In genomic region chr19:1275260-1275975, GRCh38 we compare ENCODE assay signal across 8 cellular contexts. TPM values are rescaled to one million over a fixed set of nuclear protein-coding genes. Genes with fewer than 3 reads are reported as not detected.
DNase-seq lines count a peak whose midpoint lies in the region; ATAC-seq and TF ChIP-seq lines count a peak whose summit lies in the region.

Gene FAM174C (plus strand): TSS chr19:1275530. CDS start chr19:1275550, 20 bp downstream.

- peaks cover 96% of the 10 kb centered on the region for H3K36me3 Mint-ChIP-seq in activated T-helper 17 cell treated with anti-CD3 and anti-CD28 coated beads, Interleukin-2, amount 50 U/mL, for 72 hours (ENCODE audit: low read depth)
- peaks cover 7% of the 10 kb centered on the region for H3K36me3 Mint-ChIP-seq in natural killer cell

- H3K4me3 ChIP-seq in fibroblast of lung (replicated peaks in 1 of 4; ENCODE audit: control extremely low read depth in 1 of 4, insufficient read depth in 1 of 4, low read depth in 3 of 4, low read length in 4 of 4) = peak within 1 kb of the TSS; percentile 52 to 72 (median 63)

- POLR2A ChIA-PET in RWPE1 (lab: Yijun Ruan, JAX; ENCODE audit: low non-redundant PET) = no interaction called here

- peak within 1 kb of the TSS; percentile 85 for H3K9ac ChIP-seq in fibroblast of lung (ENCODE audit: insufficient read depth, low read length)

- no peaks in the 10 kb centered on the region for H3K27me3 ChIP-seq in fibroblast of lung (ENCODE audit: control insufficient read depth, insufficient read depth, low read length)

- H3K4me3 Mint-ChIP-seq in activated T-helper 17 cell treated with anti-CD3 and anti-CD28 coated beads, Interleukin-2, amount 50 U/mL, for 72 hours = peak within 1 kb of the TSS; percentile 87
- peak within 1 kb of the TSS; percentile 83 for H3K4me3 Mint-ChIP-seq in natural killer cell

- no peaks in the 10 kb centered on the region for H3K9me3 ChIP-seq in fibroblast of lung (ENCODE audit: control insufficient read depth, insufficient read depth, low read depth, low read length)

- peaks cover 52% of the 10 kb centered on the region for H3K36me3 ChIP-seq in fibroblast of lung (ENCODE audit: control insufficient read depth, insufficient read depth, low read length)

- intact Hi-C loops in natural killer cell (cut with micrococcal nuclease) = loop anchor here (10.0 kb wide), 1 partner anchor 219 kb away; the partner anchor contains the start of genes PCSK4 and REEP6

- H3K27ac ChIP-seq in RWPE1 (peak within 1 kb of the TSS; percentile 100), fibroblast of lung (ENCODE audit: insufficient read depth, low read length) (peak within 1 kb of the TSS; percentile 92)

- H3K4me1 Mint-ChIP-seq in activated T-helper 17 cell treated with anti-CD3 and anti-CD28 coated beads, Interleukin-2, amount 50 U/mL, for 72 hours = peaks cover 21% of the 10 kb centered on the region
- H3K4me1 Mint-ChIP-seq in natural killer cell = peaks cover 40 to 57% of the 10 kb centered on the region in 2 donors

- H3K4me2 ChIP-seq in fibroblast of lung (ENCODE audit: extremely low read depth, insufficient read depth, low read length) = peak within 1 kb of the TSS; percentile 93

- peaks cover 34% of the 10 kb centered on the region for H3K4me1 ChIP-seq in fibroblast of lung (ENCODE audit: control insufficient read depth, extremely low read depth, insufficient read depth, low read length)

- ATAC-seq in activated T-helper 17 cell treated with anti-CD3 and anti-CD28 coated beads, Interleukin-2, amount 50 U/mL, for 72 hours (replicated peaks) = peak; percentile 89
- peak; percentile 82 to 95 (median 85) for ATAC-seq in natural killer cell

- H4K20me1 ChIP-seq in fibroblast of lung (ENCODE audit: control insufficient read depth, extremely low read depth, insufficient read depth, low read length) = no peaks in the 10 kb centered on the region

- peak; percentile 99 for DNase-seq in Daoy (ENCODE audit: low read depth)
- DNase-seq in H4 (ENCODE audit: low spot score) = peak; percentile 95
- peak; percentile 96 for DNase-seq in LoVo (ENCODE audit: low spot score)
- DNase-seq in RWPE1 (ENCODE audit: low spot score) = peak; percentile 94
- peak; percentile 96 to 97 for DNase-seq in fibroblast of lung (ENCODE audit: low read depth in 2 of 2)
- DNase-seq in natural killer cell = peak; percentile 94
- DNase-seq in stimulated activated naive CD4-positive, alpha-beta T cell treated with Interleukin-2 at 50 U/mL for 16 hours (lab: John Stamatoyannopoulos, UW) = peak; percentile 96

- no peaks in the 10 kb centered on the region for H3K27me3 Mint-ChIP-seq in activated T-helper 17 cell treated with anti-CD3 and anti-CD28 coated beads, Interleukin-2, amount 50 U/mL, for 72 hours
- H3K27me3 Mint-ChIP-seq in natural killer cell (ENCODE audit: low read depth in 2 of 2) = no peaks in the 10 kb centered on the region

- no peaks in the 10 kb centered on the region for H3K9me3 Mint-ChIP-seq in activated T-helper 17 cell treated with anti-CD3 and anti-CD28 coated beads, Interleukin-2, amount 50 U/mL, for 72 hours
- H3K9me3 Mint-ChIP-seq in natural killer cell = no peaks in the 10 kb centered on the region

- H2AFZ ChIP-seq in fibroblast of lung (ENCODE audit: low read length) = no peak within 1 kb of the TSS

- no peak for TF ChIP-seq CTCF in RWPE1 (conservative IDR thresholded peaks at IDR 0.05; ENCODE audit: low read depth)
- no peak for TF ChIP-seq CTCF in fibroblast of lung (conservative IDR thresholded peaks at IDR 0.05 in 1 of 2, IDR thresholded peaks at IDR 0.05 in 1 of 2; ENCODE audit: low read depth in 1 of 2, low read length in 2 of 2)
- TF ChIP-seq CTCF in natural killer cell (IDR thresholded peaks at IDR 0.05) = no peak

- H3K27ac Mint-ChIP-seq in activated T-helper 17 cell treated with anti-CD3 and anti-CD28 coated beads, Interleukin-2, amount 50 U/mL, for 72 hours = peak within 1 kb of the TSS; percentile 95
- peak within 1 kb of the TSS; percentile 91 to 93 for H3K27ac Mint-ChIP-seq in natural killer cell

- H3K79me2 ChIP-seq in fibroblast of lung (ENCODE audit: control insufficient read depth, insufficient read depth, low read length) = peaks cover 51% of the 10 kb centered on the region

- CTCF ChIA-PET in RWPE1 (lab: Yijun Ruan, JAX) = interaction anchor here (0.6 kb wide), 1 partner anchor 58 kb away, joined by 4 read pairs; no protein-coding TSS in a partner anchor

RNA-seq across cellular contexts. Expression of gene FAM174C, which starts in this region (rescaled TPM):
- total RNA-seq in Daoy (2014; rRNA removed; shearing (Covaris generic)) = 59.0 and 104 TPM in 2 replicates
- 49.8 and 59.5 TPM in 2 replicates for total RNA-seq in H4 (2014; rRNA removed; shearing (Covaris generic))
- 10 to 100 TPM; 52.9 to 85.9 TPM for total RNA-seq in activated T-helper 17 cell treated with anti-CD3 and anti-CD28 coated beads, Interleukin-2, amount 50 U/mL, for 72 hours
- total RNA-seq in fibroblast of lung (22.5 and 24.7 TPM in 2 replicates), natural killer cell (10 to 100 TPM; 26.6 to 33.4 (median 27.1) TPM)
- 16.1 and 23.7 TPM in 2 replicates for polyA plus RNA-seq in fibroblast of lung
- polyA plus RNA-seq in fibroblast of lung (2012) = 34.6 and 64.3 TPM in 2 replicates
- 12.0 and 14.1 TPM in 2 replicates for polyA minus RNA-seq in fibroblast of lung (ENCODE audit: low replicate concordance)

Comparison
In these comparisons a context has a peak if more than half of its experiments do, and no peak if none do; other contexts are left out.
1. Peak in every context shown above with its lines: DNase-seq, ATAC-seq, H3K4me3 ChIP-seq and H3K27ac ChIP-seq.